9 cellular contexts compared by ENCODE assay signal in genomic region chr3:414063-414462, GRCh38.
DNase-seq lines count a peak whose midpoint lies in the region; ATAC-seq and TF ChIP-seq lines count a peak whose summit lies in the region.
"Had no signal": no experiment of that assay in that cellular context is flagged by ENCODE, and none has a peak within 500 bp of the region (broad histone marks: within the 10 kb centered on the region; RNA-seq: fewer than 3 reads in every experiment).

No MANE protein-coding gene starts in this region.

- no peak overlapping the region for H3K4me2 ChIP-seq in smooth muscle cell

- no peaks in the 10 kb centered on the region for H3K36me3 ChIP-seq in smooth muscle cell (ENCODE audit: low read depth)

- no peaks in the 10 kb centered on the region for H4K20me1 ChIP-seq in smooth muscle cell (ENCODE audit: low read depth)

- H3K9ac ChIP-seq in smooth muscle cell (ENCODE audit: low read depth), result no peak overlapping the region

- no peaks in the 10 kb centered on the region for H3K79me2 ChIP-seq in smooth muscle cell (ENCODE audit: low read depth)

- no peak overlapping the region for H2AFZ ChIP-seq in smooth muscle cell (ENCODE audit: low read depth)

- no peaks in the 10 kb centered on the region for H3K4me1 ChIP-seq in smooth muscle cell (ENCODE audit: low read depth)

- peaks cover 38% of the 10 kb centered on the region for H3K27me3 ChIP-seq in smooth muscle cell (ENCODE audit: low read depth)

- no peak for TF ChIP-seq POLR2A in NB4 (IDR thresholded peaks at IDR 0.05; ENCODE audit: extremely low read depth, insufficient read length)

- TF ChIP-seq CTCF in NB4 (IDR thresholded peaks at IDR 0.05; ENCODE audit: low read depth, low read length), result no peak
- peak; percentile 18 for TF ChIP-seq CTCF in cardiac fibroblast (IDR thresholded peaks at IDR 0.05; ENCODE audit: low read depth, low read length)
- TF ChIP-seq CTCF in smooth muscle cell (IDR thresholded peaks at IDR 0.05; ENCODE audit: borderline replicate concordance, insufficient read depth, poor library complexity, severe bottlenecking), result peak; percentile 50

- DNase-seq in SIG-M5 treated with dmso at 0.1 percent for 504 hours (lab: John Stamatoyannopoulos, UW; ENCODE audit: unreplicated experiment) (peak; percentile 43), SIG-M5 (lab: John Stamatoyannopoulos, UW) (no peak), NB4 (ENCODE audit: low read depth) (peak; percentile 10), cardiac fibroblast (ENCODE audit: low read depth in 2 of 2) (peak; percentile 19 to 36), smooth muscle cell (lab: John Stamatoyannopoulos, UW; ENCODE audit: unreplicated experiment) (no peak), NCI-H446 (lab: John Stamatoyannopoulos, UW) (no peak)
- DNase-seq in stimulated activated CD4-positive, alpha-beta T cell treated with anti-CD3 and anti-CD28 coated beads, Interleukin-4, amount 100 ng/mL, for 4 hours, result no peak
- DNase-seq: NCI-H1436 treated with DMSO at 0.1 percent for 48 hours had no signal

- no peak for ATAC-seq in HG03039 (IDR thresholded peaks at IDR 0.05; ENCODE audit: unreplicated experiment)

- H3K27ac ChIP-seq in smooth muscle cell (ENCODE audit: low read depth), result no peak overlapping the region

- H3F3A ChIP-seq in smooth muscle cell (ENCODE audit: low read depth), result no peaks in the 10 kb centered on the region

- no peaks in the 10 kb centered on the region for H3K9me3 ChIP-seq in smooth muscle cell (replicated peaks; ENCODE audit: low read depth)

- H3K4me3 ChIP-seq in NB4 (ENCODE audit: low read depth, low read length) (no peak overlapping the region), cardiac fibroblast (replicated peaks in 1 of 2; ENCODE audit: low read depth in 2 of 2, low read length in 2 of 2) (no peak overlapping the region), smooth muscle cell (no peak overlapping the region)

Comparison
In these comparisons a context has a peak if more than half of its experiments do, and no peak if none do; other contexts are left out.
1. DNase-seq: peak in SIG-M5 treated with dmso at 0.1 percent for 504 hours (single experiment), NB4 (single experiment) and cardiac fibroblast (2 of 2); none in SIG-M5 (single experiment), smooth muscle cell (single experiment), stimulated activated CD4-positive, alpha-beta T cell treated with anti-CD3 and anti-CD28 coated beads, Interleukin-4, amount 100 ng/mL, for 4 hours (0 of 2) and NCI-H446 (0 of 2).